In genomic region chr13:23654111-23655110, GRCh38 we compare ENCODE assay signal across 13 cellular contexts.
A peak's percentile ranks its signal among the peaks of the same experiment; 100 is the strongest.
DNase-seq lines count a peak whose midpoint lies in the region; ATAC-seq and TF ChIP-seq lines count a peak whose summit lies in the region.
"Had no signal": no experiment of that assay in that cellular context is flagged by ENCODE, and none has a peak within 500 bp of the region (broad histone marks: within the 10 kb centered on the region; RNA-seq: fewer than 3 reads in every experiment).

No MANE protein-coding gene starts in this region.

- H3K36me3 ChIP-seq in brain microvascular endothelial cell (replicated peaks) = no peaks in the 10 kb centered on the region
- peaks cover under 1% of the 10 kb centered on the region for H3K36me3 ChIP-seq in left ventricle myocardium inferior
- H3K36me3 ChIP-seq: sigmoid colon, thoracic aorta had no signal

- H3K27ac Mint-ChIP-seq in stimulated activated memory B cell treated with anti-CD40 and anti-IgM and Interleukin-4, amounts not matched to agents 10 μg/mL and 1 μg/mL and 100 μg/mL, for 72 hours = no peak overlapping the region

- peaks cover 9% of the 10 kb centered on the region for H3K4me1 Mint-ChIP-seq in stimulated activated memory B cell treated with anti-CD40 and anti-IgM and Interleukin-4, amounts not matched to agents 10 μg/mL and 1 μg/mL and 100 μg/mL, for 72 hours

- intact Hi-C loops in left ventricle myocardium inferior (cut with micrococcal nuclease) = no loop called here
- intact Hi-C loops in sciatic nerve (cut with DNase I) = no loop called here

- no peaks in the 10 kb centered on the region for H3K9me3 Mint-ChIP-seq in stimulated activated memory B cell treated with anti-CD40 and anti-IgM and Interleukin-4, amounts not matched to agents 10 μg/mL and 1 μg/mL and 100 μg/mL, for 72 hours

- H3K9me3 ChIP-seq in left ventricle myocardium inferior (replicated peaks) = no peaks in the 10 kb centered on the region
- H3K9me3 ChIP-seq: sigmoid colon, thoracic aorta had no signal

- H3K4me3 ChIP-seq in brain microvascular endothelial cell (ENCODE audit: low read depth, low read length) (no peak overlapping the region), left ventricle myocardium inferior (no peak overlapping the region)
- H3K4me3 ChIP-seq: sigmoid colon, thoracic aorta had no signal

- TF ChIP-seq CTCF in brain microvascular endothelial cell (IDR thresholded peaks at IDR 0.05; ENCODE audit: low read depth, low read length, missing control alignments) (no peak), left ventricle myocardium inferior (IDR thresholded peaks at IDR 0.05; ENCODE audit: borderline replicate concordance) (no peak)

- peaks cover 33% of the 10 kb centered on the region for H3K27me3 Mint-ChIP-seq in stimulated activated memory B cell treated with anti-CD40 and anti-IgM and Interleukin-4, amounts not matched to agents 10 μg/mL and 1 μg/mL and 100 μg/mL, for 72 hours

- no peaks in the 10 kb centered on the region for H3K27me3 ChIP-seq in brain microvascular endothelial cell (replicated peaks)
- H3K27me3 ChIP-seq in left ventricle myocardium inferior (ENCODE audit: low read depth) = no peaks in the 10 kb centered on the region
- H3K27me3 ChIP-seq: sigmoid colon had no signal

- no peaks in the 10 kb centered on the region for H3K36me3 Mint-ChIP-seq in stimulated activated memory B cell treated with anti-CD40 and anti-IgM and Interleukin-4, amounts not matched to agents 10 μg/mL and 1 μg/mL and 100 μg/mL, for 72 hours

- H3K4me3 Mint-ChIP-seq in stimulated activated memory B cell treated with anti-CD40 and anti-IgM and Interleukin-4, amounts not matched to agents 10 μg/mL and 1 μg/mL and 100 μg/mL, for 72 hours = no peak overlapping the region

- peak; percentile 47 for DNase-seq in HT1080 (ENCODE audit: low read depth)
- DNase-seq in brain microvascular endothelial cell = peak; percentile 29
- peak; percentile 50 for DNase-seq in left ventricle myocardium inferior
- DNase-seq in sciatic nerve (ENCODE audit: low spot score) = no peak
- no peak for DNase-seq in NOMO-1 treated with dmso at 0.1 percent for 144 hours (lab: John Stamatoyannopoulos, UW; ENCODE audit: unreplicated experiment)
- DNase-seq: effector memory CD4-positive, alpha-beta T cell; NCI-H226; sigmoid colon had no signal

- H3K27ac ChIP-seq in brain microvascular endothelial cell (no peak overlapping the region), left ventricle myocardium inferior (replicated peaks) (peak overlapping the region; percentile 75)
- H3K27ac ChIP-seq: HL-60, sigmoid colon, thoracic aorta had no signal

- H3K4me1 ChIP-seq in left ventricle myocardium inferior = peaks cover 81% of the 10 kb centered on the region

- peak; percentile 82 for ATAC-seq in sciatic nerve
- no peak for ATAC-seq in stimulated activated memory B cell treated with anti-CD40 and anti-IgM and Interleukin-4, amounts not matched to agents 10 μg/mL and 1 μg/mL and 100 μg/mL, for 72 hours
- ATAC-seq in HG03432 (IDR thresholded peaks at IDR 0.05; ENCODE audit: unreplicated experiment) = no peak
- no peak for ATAC-seq in activated CD4-positive, CD25-positive, alpha-beta regulatory T cell treated with anti-CD3 and anti-CD28 coated beads, Interleukin-2, amount 50 U/mL, for 24 hours

- in situ Hi-C loops in brain microvascular endothelial cell (cut with HindIII; ENCODE audit: low pct_ligation_motif_present, low sequenced_read_pairs) = no loop called here

Comparison
In these comparisons a context has a peak if more than half of its experiments do, and no peak if none do; other contexts are left out.
1. DNase-seq: peak in HT1080 (single experiment), brain microvascular endothelial cell (single experiment) and left ventricle myocardium inferior (single experiment); none in sciatic nerve (single experiment) and NOMO-1 treated with dmso at 0.1 percent for 144 hours (single experiment).